16 cellular contexts compared by ENCODE assay signal in genomic region chr9:136508729-136509500, GRCh38.
"Had no signal": no experiment of that assay in that cellular context is flagged by ENCODE, and none has a peak within 500 bp of the region (broad histone marks: within the 10 kb centered on the region; RNA-seq: fewer than 3 reads in every experiment).

No MANE protein-coding gene starts in this region.

- H3K4me3 Mint-ChIP-seq: activated CD8-positive, alpha-beta T cell treated with anti-CD3 and anti-CD28 coated beads, Interleukin-2, amount 10 ng/mL, durations not matched to agents 7 days and 5 days; activated naive CD4-positive, alpha-beta T cell treated with anti-CD3 and anti-CD28 coated beads for 36 hours; naive B cell; T-cell had no signal

- H3K27me3 ChIP-seq: ascending aorta, breast epithelium, pancreas, transverse colon had no signal

- H3K9me3 ChIP-seq: ascending aorta, breast epithelium, pancreas, transverse colon had no signal

- H3K36me3 Mint-ChIP-seq: naive B cell had no signal

- H3K27me3 Mint-ChIP-seq: naive B cell, T-cell had no signal

- DNase-seq: activated CD4-positive, CD25-positive, alpha-beta regulatory T cell treated with anti-CD3 and anti-CD28 coated beads, Interleukin-2, amount 50 U/mL, for 72 hours; activated CD8-positive, alpha-beta memory T cell treated with anti-CD3 and anti-CD28 coated beads, Interleukin-2, amount 50 U/mL, for 4 hours; activated CD8-positive, alpha-beta T cell treated with anti-CD3 and anti-CD28 coated beads, Interleukin-2, amount 10 ng/mL, durations not matched to agents 7 days and 5 days; activated naive CD4-positive, alpha-beta T cell treated with anti-CD3 and anti-CD28 coated beads for 36 hours; dermis blood vessel endothelial cell; head of caudate nucleus; left cardiac atrium; mammary epithelial cell; naive B cell; pancreas; T-cell; transverse colon had no signal

- H3K9me3 Mint-ChIP-seq: activated naive CD4-positive, alpha-beta T cell treated with anti-CD3 and anti-CD28 coated beads for 36 hours; naive B cell; T-cell had no signal

- H3K27ac ChIP-seq: ascending aorta, pancreas, SK-N-MC, transverse colon had no signal

- H3K4me1 Mint-ChIP-seq: naive B cell, T-cell had no signal

- ATAC-seq: activated CD8-positive, alpha-beta T cell treated with anti-CD3 and anti-CD28 coated beads, Interleukin-2, amount 10 ng/mL, durations not matched to agents 7 days and 5 days; left cardiac atrium; pancreas; sciatic nerve; T-cell had no signal

- H3K4me1 ChIP-seq: ascending aorta, breast epithelium, pancreas, transverse colon had no signal

- H3K27ac Mint-ChIP-seq: activated CD8-positive, alpha-beta T cell treated with anti-CD3 and anti-CD28 coated beads, Interleukin-2, amount 10 ng/mL, durations not matched to agents 7 days and 5 days; activated naive CD4-positive, alpha-beta T cell treated with anti-CD3 and anti-CD28 coated beads for 36 hours; T-cell had no signal

- H3K4me3 ChIP-seq: ascending aorta, breast epithelium, pancreas, SK-N-MC, transverse colon had no signal
